ENCODE assay signal across 10 cellular contexts in genomic region chr2:226673314-226673723, GRCh38.
DNase-seq lines count a peak whose midpoint lies in the region; ATAC-seq and TF ChIP-seq lines count a peak whose summit lies in the region.
"Had no signal": no experiment of that assay in that cellular context is flagged by ENCODE, and none has a peak within 500 bp of the region (broad histone marks: within the 10 kb centered on the region; RNA-seq: fewer than 3 reads in every experiment).

No MANE protein-coding gene starts in this region.

- H3K4me3 ChIP-seq in AG10803 (ENCODE audit: low read length), result no peak overlapping the region
- H3K4me3 ChIP-seq in left lung, result no peak overlapping the region
- H3K4me3 ChIP-seq in Caco-2 (ENCODE audit: low read depth, low read length), result no peak overlapping the region

- H3K4me1 Mint-ChIP-seq in Caco-2 (ENCODE audit: low read depth, unreplicated experiment), result no peaks in the 10 kb centered on the region

- H3K27me3 ChIP-seq in left lung (no peaks in the 10 kb centered on the region), Caco-2 (replicated peaks; ENCODE audit: control insufficient read depth, insufficient read depth, low read length) (no peaks in the 10 kb centered on the region)

- no peaks in the 10 kb centered on the region for H3K9me3 ChIP-seq in left lung
- no peaks in the 10 kb centered on the region for H3K9me3 ChIP-seq in Caco-2

- no peak for TF ChIP-seq EP300 in Ishikawa (IDR thresholded peaks at IDR 0.05; ENCODE audit: borderline replicate concordance)

- DNase-seq in AG10803 (ENCODE audit: low read depth), result peak; percentile 81
- peak; percentile 93 for DNase-seq in astrocyte of the hippocampus (ENCODE audit: low read depth, low spot score)
- DNase-seq in left lung, result no peak
- no peak for DNase-seq in activated CD8-positive, alpha-beta memory T cell treated with anti-CD3 and anti-CD28 coated beads for 24 hours
- no peak for DNase-seq in Caco-2
- no peak for DNase-seq in HEK293T (ENCODE audit: extremely low spot score)
- DNase-seq in NCI-H510A treated with DMSO at 0.1 percent for 48 hours (lab: John Stamatoyannopoulos, UW), result no peak
- DNase-seq: GDM1, NCI-H526 had no signal

- TF ChIP-seq RAD21 in Ishikawa (IDR thresholded peaks at IDR 0.05; ENCODE audit: low read depth), result no peak

- ATAC-seq in left lung, result peak; percentile 33

- BruUV-seq in Caco-2 (replicated peaks; lab: Mats Ljungman, UMichigan), result no TSS peak

- H3K36me3 ChIP-seq in left lung, result no peaks in the 10 kb centered on the region
- H3K36me3 ChIP-seq in Caco-2 (ENCODE audit: control insufficient read depth, insufficient read depth, low read length), result no peaks in the 10 kb centered on the region

- H3K4me3 Mint-ChIP-seq in Caco-2 (ENCODE audit: unreplicated experiment), result no peak overlapping the region

- intact Hi-C loops in left lung (cut with DNase I), result no loop called here
- intact Hi-C loops in Caco-2 (cut with micrococcal nuclease; ENCODE audit: unreplicated experiment), result no loop called here

- H3K4me1 ChIP-seq in left lung, result peaks cover 0 to 5% of the 10 kb centered on the region in 2 donors
- no peaks in the 10 kb centered on the region for H3K4me1 ChIP-seq in Caco-2

- CTCF ChIA-PET in Caco-2 (lab: Charles Lee) (no interaction called here), HEK293T (lab: Yijun Ruan, JAX) (no interaction called here)

- TF ChIP-seq CTCF in AG10803 (conservative IDR thresholded peaks at IDR 0.05; ENCODE audit: low read length) (no peak), left lung (IDR thresholded peaks at IDR 0.05) (no peak), Caco-2 (IDR thresholded peaks at IDR 0.05; ENCODE audit: insufficient read depth in 1 of 2, low read depth in 1 of 2, low read length in 1 of 2, severe bottlenecking in 1 of 2, unreplicated experiment in 1 of 2) (no peak)

- H3K36me3 Mint-ChIP-seq in Caco-2 (ENCODE audit: insufficient read depth, unreplicated experiment), result no peaks in the 10 kb centered on the region

- H3K27ac Mint-ChIP-seq in Caco-2 (ENCODE audit: unreplicated experiment), result no peak overlapping the region

- no peaks in the 10 kb centered on the region for H3K27me3 Mint-ChIP-seq in Caco-2 (ENCODE audit: insufficient read depth, unreplicated experiment)

- POLR2A ChIA-PET in Caco-2 (lab: Charles Lee) (no interaction called here), HEK293T (lab: Yijun Ruan, JAX) (no interaction called here)

- H3K27ac ChIP-seq in left lung, result no peak overlapping the region

- peaks cover 2% of the 10 kb centered on the region for H3K9me3 Mint-ChIP-seq in Caco-2 (ENCODE audit: unreplicated experiment)

TF ChIP-seq in Ishikawa, 13 proteins besides CTCF, POLR2A, EP300 and RAD21:
- TF ChIP-seq NFIC (IDR thresholded peaks at IDR 0.05) (peak; percentile 54), ZBTB7A (IDR thresholded peaks at IDR 0.05; ENCODE audit: low read depth) (no peak)

TF ChIP-seq in HEK293T, 16 proteins besides CTCF, POLR2A, EP300 and RAD21:
- no peak for TF ChIP-seq SUZ12 (IDR thresholded peaks at IDR 0.05)
- no peak for TF ChIP-seq CTBP1 (IDR thresholded peaks at IDR 0.05; ENCODE audit: borderline replicate concordance)
- TF ChIP-seq HDGF (IDR thresholded peaks at IDR 0.05; ENCODE audit: borderline replicate concordance), result no peak
- TF ChIP-seq L3MBTL2 (conservative IDR thresholded peaks at IDR 0.05), result no peak
- no peak for TF ChIP-seq ARNT (IDR thresholded peaks at IDR 0.05)
- TF ChIP-seq SP1 (IDR thresholded peaks at IDR 0.05), result no peak
- no peak for TF ChIP-seq TARDBP (IDR thresholded peaks at IDR 0.05)
- no peak for TF ChIP-seq FOXA1 (IDR thresholded peaks at IDR 0.05)
- no peak for TF ChIP-seq PKNOX1 (IDR thresholded peaks at IDR 0.05)
- no peak for TF ChIP-seq LEF1 (IDR thresholded peaks at IDR 0.05; ENCODE audit: borderline replicate concordance)
- no peak for TF ChIP-seq NFRKB (IDR thresholded peaks at IDR 0.05)
- no peak for TF ChIP-seq ELF4 (IDR thresholded peaks at IDR 0.05)
- TF ChIP-seq FOXK2 (IDR thresholded peaks at IDR 0.05), result no peak
- TF ChIP-seq BHLHE40 (IDR thresholded peaks at IDR 0.05; ENCODE audit: borderline replicate concordance), result no peak
- no peak for TF ChIP-seq FOXM1 (IDR thresholded peaks at IDR 0.05; ENCODE audit: borderline replicate concordance)
- TF ChIP-seq ZNF384 (IDR thresholded peaks at IDR 0.05), result no peak

Comparison
In these comparisons a context has a peak if more than half of its experiments do, and no peak if none do; other contexts are left out.
1. DNase-seq: peak in AG10803 (single experiment) and astrocyte of the hippocampus (single experiment); none in left lung (0 of 2), activated CD8-positive, alpha-beta memory T cell treated with anti-CD3 and anti-CD28 coated beads for 24 hours (single experiment), Caco-2 (0 of 2), HEK293T (single experiment) and NCI-H510A treated with DMSO at 0.1 percent for 48 hours (single experiment).